8 cellular contexts compared by ENCODE assay signal in genomic region chr12:68807576-68808387, GRCh38. TPM values are rescaled to one million over a fixed set of nuclear protein-coding genes. Genes with fewer than 3 reads are reported as not detected.
A peak's percentile ranks its signal among the peaks of the same experiment; 100 is the strongest.
DNase-seq lines count a peak whose midpoint lies in the region; TF ChIP-seq lines count a peak whose summit lies in the region.

Gene MDM2, plus strand, starts transcription at chr12:68808177. Its CDS starts 301 bp downstream, at chr12:68808478.

- peaks cover 11% of the 10 kb centered on the region for H3K27me3 Mint-ChIP-seq in HFFc6 (ENCODE audit: insufficient read depth)

- DNase-seq in GM10248 (ENCODE audit: extremely low spot score), result peak; percentile 96
- peak; percentile 69 for DNase-seq in HFFc6
- DNase-seq in MV-4-11 (lab: John Stamatoyannopoulos, UW), result peak; percentile 79
- DNase-seq in SJSA1 (ENCODE audit: low read depth in 1 of 2, low spot score in 2 of 2), result peak in 1 of 2 experiments; percentile 100
- DNase-seq in activated naive CD4-positive, alpha-beta T cell (lab: John Stamatoyannopoulos, UW), result peak; percentile 80 to 95 (median 90)
- peak; percentile 81 for DNase-seq in foreskin melanocyte
- peak; percentile 42 to 95 (median 83) for DNase-seq in substantia nigra (lab: John Stamatoyannopoulos, UW)

- POLR2A ChIA-PET in GM10248 (lab: Yijun Ruan, JAX), result interaction anchor here (0.6 to 2.8 kb wide), 11 partner anchors 9 to 198 kb away, joined by 3 to 19 read pairs (median 4); partner anchors contain the start of genes RAP1B and SLC35E3

- CTCF ChIA-PET in GM10248 (lab: Yijun Ruan, JAX), result interaction anchor here (0.7 to 2.5 kb wide), 16 partner anchors 9 to 584 kb away, joined by 3 to 26 read pairs (median 4); no protein-coding TSS in a partner anchor

- H3K27ac ChIP-seq in SJSA1, result peak within 1 kb of the TSS; percentile 86
- peak within 1 kb of the TSS; percentile 97 for H3K27ac ChIP-seq in neutrophil
- peak within 1 kb of the TSS; percentile 95 for H3K27ac ChIP-seq in substantia nigra (ENCODE audit: low read depth, low read length, poor library complexity, severe bottlenecking)

- H3K9me3 ChIP-seq in SJSA1 (replicated peaks) (no peaks in the 10 kb centered on the region; the same call in 1 of the 2 replicates), neutrophil (no peaks in the 10 kb centered on the region)

- H3K9me3 Mint-ChIP-seq in HFFc6, result peaks cover 26% of the 10 kb centered on the region

- H3K27ac Mint-ChIP-seq in HFFc6, result peak within 1 kb of the TSS; percentile 99

- H3K36me3 Mint-ChIP-seq in HFFc6 (ENCODE audit: low read depth), result peaks cover 35% of the 10 kb centered on the region

- H3K4me3 Mint-ChIP-seq in HFFc6, result peak within 1 kb of the TSS; percentile 95

- H3K4me1 ChIP-seq in SJSA1 (replicated peaks), result peaks cover 18% of the 10 kb centered on the region
- H3K4me1 ChIP-seq in neutrophil (ENCODE audit: control insufficient read depth in 1 of 2, insufficient read depth in 1 of 2, low read depth in 1 of 2, low read length in 1 of 2), result peaks cover 17 to 18% of the 10 kb centered on the region in 2 experiments

- peak within 1 kb of the TSS; percentile 75 for H3K4me3 ChIP-seq in SJSA1
- peak within 1 kb of the TSS; percentile 88 to 97 for H3K4me3 ChIP-seq in neutrophil (ENCODE audit: low read depth in 1 of 2, low read length in 1 of 2)

- peaks cover 44% of the 10 kb centered on the region for H3K4me1 Mint-ChIP-seq in HFFc6 (ENCODE audit: low read depth)

- H3K36me3 ChIP-seq in SJSA1 (peaks cover 45% of the 10 kb centered on the region), neutrophil (peaks cover 21% of the 10 kb centered on the region)

- peak; percentile 77 for TF ChIP-seq CTCF in GM10248 (IDR thresholded peaks at IDR 0.05; ENCODE audit: control extremely low read depth, extremely low read depth, low read depth, missing control alignments)
- TF ChIP-seq CTCF in HFFc6 (IDR thresholded peaks at IDR 0.05), result peak; percentile 91
- TF ChIP-seq CTCF in neutrophil (IDR thresholded peaks at IDR 0.05), result peak; percentile 90

- no peaks in the 10 kb centered on the region for H3K27me3 ChIP-seq in SJSA1 (replicated peaks)
- no peaks in the 10 kb centered on the region for H3K27me3 ChIP-seq in neutrophil

RNA-seq across cellular contexts. Expression of gene MDM2, which starts in this region (rescaled TPM):
- 100 to 1,000 TPM; 216 to 270 (median 236) TPM for total RNA-seq in HFFc6 (2021; fragmentation: NEBNext Ultra II Directional; extraction: Animal tissue kit (Norgen Biotek cat#: 25700))
- 2,133 and 2,408 TPM in 2 replicates for total RNA-seq in SJSA1 (2014; rRNA removed; shearing (Covaris generic))
